Comparison of ENCODE assay signal across 12 cellular contexts in genomic region chr17:31314788-31315105, GRCh38. TPM values are rescaled to one million over a fixed set of nuclear protein-coding genes. Genes with fewer than 3 reads are reported as not detected.
DNase-seq lines count a peak whose midpoint lies in the region; ATAC-seq and TF ChIP-seq lines count a peak whose summit lies in the region.
"Had no signal": no experiment of that assay in that cellular context is flagged by ENCODE, and none has a peak within 500 bp of the region (broad histone marks: within the 10 kb centered on the region; RNA-seq: fewer than 3 reads in every experiment).

No MANE protein-coding gene starts in this region.

- ATAC-seq in GM18873 (IDR thresholded peaks at IDR 0.05; ENCODE audit: low FRiP score, unreplicated experiment) (no peak), HG03159 (IDR thresholded peaks at IDR 0.05; ENCODE audit: unreplicated experiment) (no peak)

- peak overlapping the region; percentile 87 for H3K27ac Mint-ChIP-seq in activated CD4-positive, alpha-beta T cell treated with anti-CD3 and anti-CD28 coated beads, Interleukin-2, amount 10 ng/mL, durations not matched to agents 24 days and 14 days

- H3K9me3 Mint-ChIP-seq in activated CD4-positive, alpha-beta T cell treated with anti-CD3 and anti-CD28 coated beads, Interleukin-2, amount 10 ng/mL, durations not matched to agents 24 days and 14 days, result no peaks in the 10 kb centered on the region

- peaks cover 75% of the 10 kb centered on the region for H3K4me1 ChIP-seq in OCI-LY3 (ENCODE audit: low read length)
- no peaks in the 10 kb centered on the region for H3K4me1 ChIP-seq in colonic mucosa
- H3K4me1 ChIP-seq in stomach, result peaks cover 0 to 30% (median 0%) of the 10 kb centered on the region in 4 donors

- peak overlapping the region; percentile 93 for H3K4me3 Mint-ChIP-seq in activated CD4-positive, alpha-beta T cell treated with anti-CD3 and anti-CD28 coated beads, Interleukin-2, amount 10 ng/mL, durations not matched to agents 24 days and 14 days

- H3K4me1 Mint-ChIP-seq in activated CD4-positive, alpha-beta T cell treated with anti-CD3 and anti-CD28 coated beads, Interleukin-2, amount 10 ng/mL, durations not matched to agents 24 days and 14 days, result peaks cover 42% of the 10 kb centered on the region

- no peak for DNase-seq in activated CD4-positive, alpha-beta T cell treated with anti-CD3 and anti-CD28 coated beads, Interleukin-2, amount 10 ng/mL, durations not matched to agents 24 days and 14 days
- DNase-seq in activated CD4-positive, alpha-beta T cell treated with anti-CD3 and anti-CD28 coated beads, Interleukin-2, amount 50 U/mL, for 4 hours, result no peak
- no peak for DNase-seq in colonic mucosa
- DNase-seq in stomach, result no peak
- no peak for DNase-seq in NK-92 (lab: John Stamatoyannopoulos, UW; ENCODE audit: unreplicated experiment)
- DNase-seq: NCI-H1105 treated with DMSO at 0.1 percent for 48 hours, NCI-H774 had no signal

- no peaks in the 10 kb centered on the region for H4K20me1 ChIP-seq in OCI-LY3 (ENCODE audit: insufficient read depth, low read length)

- 75 to 93% (median 85%) methylated on average over 3 of the region's 3 CpGs for WGBS in stomach, 5 donors

- TF ChIP-seq CTCF in OCI-LY3 (IDR thresholded peaks at IDR 0.05; ENCODE audit: low read depth, low read length) (no peak), colonic mucosa (IDR thresholded peaks at IDR 0.05) (no peak), stomach (IDR thresholded peaks at IDR 0.05) (no peak)

- H3K9ac ChIP-seq in OCI-LY3 (ENCODE audit: low read length), result 0 out of 2 replicates have a peak overlapping the region, but pooled peaks have one; percentile 97
- H3K9ac ChIP-seq in colonic mucosa (ENCODE audit: low read depth in 2 of 2, low read length in 2 of 2), result no peak overlapping the region

- peaks cover 85% of the 10 kb centered on the region for H3K79me2 ChIP-seq in OCI-LY3 (ENCODE audit: low read length)

- H3K36me3 Mint-ChIP-seq in activated CD4-positive, alpha-beta T cell treated with anti-CD3 and anti-CD28 coated beads, Interleukin-2, amount 10 ng/mL, durations not matched to agents 24 days and 14 days (ENCODE audit: low read depth), result peaks cover 29% of the 10 kb centered on the region

- H3K9me3 ChIP-seq in OCI-LY3 (ENCODE audit: insufficient read depth, low read length) (no peaks in the 10 kb centered on the region), colonic mucosa (no peaks in the 10 kb centered on the region), stomach (no peaks in the 10 kb centered on the region)
- H3K9me3 ChIP-seq: A549 had no signal

- peak overlapping the region; percentile 96 for H3K4me2 ChIP-seq in OCI-LY3 (ENCODE audit: low read length)

- no peak for TF ChIP-seq POLR2A in stomach (IDR thresholded peaks at IDR 0.05)

- H3K27me3 ChIP-seq in OCI-LY3 (ENCODE audit: low read depth, low read length), result no peaks in the 10 kb centered on the region
- no peaks in the 10 kb centered on the region for H3K27me3 ChIP-seq in colonic mucosa
- no peaks in the 10 kb centered on the region for H3K27me3 ChIP-seq in stomach

- intact Hi-C loops in activated CD4-positive, alpha-beta T cell treated with anti-CD3 and anti-CD28 coated beads, Interleukin-2, amount 10 ng/mL, durations not matched to agents 24 days and 14 days (cut with micrococcal nuclease), result loop anchor here (5.0 to 10.0 kb wide), 3 partner anchors 178 to 490 kb away; partner anchors contain the start of gene CRLF3
- intact Hi-C loops in colonic mucosa (cut with DNase I), result no loop called here
- intact Hi-C loops in stomach (cut with DNase I; ENCODE audit: low total_unique reads), result no loop called here

- no peak overlapping the region for H3K4me3 ChIP-seq in OCI-LY3 (ENCODE audit: low read length)
- H3K4me3 ChIP-seq in colonic mucosa, result no peak overlapping the region
- H3K4me3 ChIP-seq in stomach, result no peak overlapping the region
- H3K4me3 ChIP-seq: A549 had no signal

- H3K27ac ChIP-seq in OCI-LY3 (ENCODE audit: low read length) (peak overlapping the region; percentile 98), colonic mucosa (peak overlapping the region; percentile 75), stomach (peak overlapping the region in 4 of 5 donors; percentile 28 to 81 (median 52))
- H3K27ac ChIP-seq: A549 had no signal

- H3K36me3 ChIP-seq in OCI-LY3 (replicated peaks; ENCODE audit: low read depth, low read length) (peaks cover 17% of the 10 kb centered on the region), colonic mucosa (no peaks in the 10 kb centered on the region), stomach (no peaks in the 10 kb centered on the region)

- no peak for TF ChIP-seq EP300 in stomach (IDR thresholded peaks at IDR 0.05)

- no peaks in the 10 kb centered on the region for H3K27me3 Mint-ChIP-seq in activated CD4-positive, alpha-beta T cell treated with anti-CD3 and anti-CD28 coated beads, Interleukin-2, amount 10 ng/mL, durations not matched to agents 24 days and 14 days

- no peak overlapping the region for H2AFZ ChIP-seq in OCI-LY3 (ENCODE audit: low read depth, low read length)

RNA-seq across cellular contexts. Expression of gene EVI2B, which starts 0.9 kb away (rescaled TPM):
- 16.6 and 18.7 TPM in 2 replicates for total RNA-seq in activated CD4-positive, alpha-beta T cell treated with anti-CD3 and anti-CD28 coated beads, Interleukin-2, amount 10 ng/mL, durations not matched to agents 24 days and 14 days
- total RNA-seq in colonic mucosa (1 to 10 TPM; 2.2 to 8.5 TPM), stomach (10 to 100 TPM in 1 of 5 donors, 1 to 10 TPM in 4; 1.5 to 21.3 (median 9.8) TPM)
- 1 to 10 TPM; 4.4 to 7.6 (median 4.6) TPM for polyA plus RNA-seq in stomach
- total RNA-seq: Daoy had no signal

RNA-seq across cellular contexts. Expression of gene EVI2A, which starts 6.7 kb away (rescaled TPM):
- total RNA-seq in activated CD4-positive, alpha-beta T cell treated with anti-CD3 and anti-CD28 coated beads, Interleukin-2, amount 10 ng/mL, durations not matched to agents 24 days and 14 days, result 30.4 and 31.5 TPM in 2 replicates
- 1 to 10 TPM; 2.6 to 7.4 TPM for total RNA-seq in colonic mucosa
- total RNA-seq in stomach, result 1 to 10 TPM in 2 of 5 donors, not detected in 3; 4.5 to 8.8 TPM
- polyA plus RNA-seq in stomach, result 10 to 100 TPM in 1 of 3 donors, 1 to 10 TPM in 2; 4.4 to 14.5 (median 5.4) TPM
- polyA plus RNA-seq: A549 had no signal

RNA-seq across cellular contexts. Expression of gene OMG, which starts 17.7 kb away (rescaled TPM):
- 0.09 and 0.35 TPM in 2 replicates for total RNA-seq in activated CD4-positive, alpha-beta T cell treated with anti-CD3 and anti-CD28 coated beads, Interleukin-2, amount 10 ng/mL, durations not matched to agents 24 days and 14 days
- total RNA-seq in colonic mucosa (under 1 TPM in 1 of 2 donors, not detected in 1; 0.40 TPM), stomach (1 to 10 TPM in 1 of 5 donors, not detected in 4; 1.5 TPM)
- 1 to 10 TPM in 1 of 3 donors, under 1 TPM in 2; 0.50 to 5.7 (median 0.75) TPM for polyA plus RNA-seq in stomach
- total RNA-seq: Daoy had no signal
- polyA plus RNA-seq: A549 had no signal
